33 cellular contexts compared by ENCODE assay signal in the genomic region with DNA sequence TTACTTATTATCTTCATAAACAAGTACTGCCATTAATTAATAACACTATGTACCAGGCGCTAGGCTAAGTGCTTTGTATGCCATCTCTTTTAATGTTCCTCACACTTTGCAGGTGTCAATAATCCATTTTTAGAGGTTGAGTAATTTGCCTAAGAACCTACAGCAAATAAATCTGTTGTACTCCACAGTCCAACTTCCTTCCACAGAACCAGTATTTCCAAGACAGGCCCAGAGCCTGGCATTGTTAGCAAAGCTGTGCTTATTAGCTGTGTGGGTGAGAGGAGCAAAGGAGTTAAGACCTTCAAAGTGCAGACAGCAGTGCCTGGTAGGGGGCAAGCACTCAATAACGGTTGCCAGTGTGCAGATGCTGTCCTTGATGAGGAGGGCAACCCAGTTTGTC.
"Had no signal": no experiment of that assay in that cellular context is flagged by ENCODE, and none has a peak within 500 bp of the region (broad histone marks: within the 10 kb centered on the region; RNA-seq: fewer than 3 reads in every experiment).

No MANE protein-coding gene starts in this region.

- H3K4me1 Mint-ChIP-seq: activated CD4-positive, alpha-beta T cell treated with anti-CD3 and anti-CD28 coated beads, Interleukin-2, amount 10 ng/mL, durations not matched to agents 24 days and 14 days; activated CD8-positive, alpha-beta memory T cell treated with anti-CD3 and anti-CD28 coated beads, Interleukin-2, amount 10 ng/mL, durations not matched to agents 7 days and 5 days; activated naive CD4-positive, alpha-beta T cell treated with anti-CD3 and anti-CD28 coated beads, Interleukin-2, amount 50 U/mL, for 24 hours; activated naive CD8-positive, alpha-beta T cell treated with anti-CD3 and anti-CD28 coated beads for 36 hours; activated naive CD8-positive, alpha-beta T cell treated with anti-CD3 and anti-CD28 coated beads, Interleukin-2, amount 50 U/mL, for 24 hours had no signal

- H3K27ac ChIP-seq: adrenal gland, body of pancreas, epithelial cell of prostate, esophagus squamous epithelium, gastroesophageal sphincter had no signal

- H3K36me3 ChIP-seq: adrenal gland, esophagus squamous epithelium, gastroesophageal sphincter had no signal

- H3K4me3 Mint-ChIP-seq: activated CD4-positive, alpha-beta memory T cell treated with anti-CD3 and anti-CD28 coated beads for 36 hours; activated CD4-positive, alpha-beta T cell treated with anti-CD3 and anti-CD28 coated beads for 36 hours; activated CD4-positive, alpha-beta T cell treated with anti-CD3 and anti-CD28 coated beads, Interleukin-2, amount 10 ng/mL, durations not matched to agents 24 days and 14 days; activated CD8-positive, alpha-beta memory T cell treated with anti-CD3 and anti-CD28 coated beads, Interleukin-2, amount 10 ng/mL, durations not matched to agents 7 days and 5 days; activated CD8-positive, alpha-beta T cell treated with anti-CD3 and anti-CD28 coated beads, Interleukin-2, amount 10 ng/mL, durations not matched to agents 7 days and 5 days; activated naive CD4-positive, alpha-beta T cell treated with anti-CD3 and anti-CD28 coated beads for 36 hours; activated naive CD4-positive, alpha-beta T cell treated with anti-CD3 and anti-CD28 coated beads, Interleukin-2, amount 50 U/mL, for 24 hours; activated naive CD8-positive, alpha-beta T cell treated with anti-CD3 and anti-CD28 coated beads for 36 hours; activated naive CD8-positive, alpha-beta T cell treated with anti-CD3 and anti-CD28 coated beads, Interleukin-2, amount 50 U/mL, for 24 hours; activated T-helper 1 cell treated with anti-CD3 and anti-CD28 coated beads, Interleukin-12 subunit alpha, Interleukin-12 subunit beta, Interleukin-2, Interleukin-4 antibody, amounts not matched to agents 30 ng/mL and 10 ng/mL and 1 ng/mL, durations not matched to agents 14 hours and 24 hours and 36 hours; effector memory CD8-positive, alpha-beta T cell had no signal

- H3K27me3 ChIP-seq: adrenal gland, body of pancreas, esophagus squamous epithelium, gastroesophageal sphincter had no signal

- H3K9me3 ChIP-seq: adrenal gland, body of pancreas, esophagus squamous epithelium, gastroesophageal sphincter had no signal

- H3K27ac Mint-ChIP-seq: activated CD4-positive, alpha-beta memory T cell treated with anti-CD3 and anti-CD28 coated beads for 36 hours; activated CD4-positive, alpha-beta T cell treated with anti-CD3 and anti-CD28 coated beads for 36 hours; activated CD4-positive, alpha-beta T cell treated with anti-CD3 and anti-CD28 coated beads, Interleukin-2, amount 10 ng/mL, durations not matched to agents 24 days and 14 days; activated CD8-positive, alpha-beta memory T cell treated with anti-CD3 and anti-CD28 coated beads, Interleukin-2, amount 10 ng/mL, durations not matched to agents 7 days and 5 days; activated CD8-positive, alpha-beta T cell treated with anti-CD3 and anti-CD28 coated beads, Interleukin-2, amount 10 ng/mL, durations not matched to agents 7 days and 5 days; activated naive CD4-positive, alpha-beta T cell treated with anti-CD3 and anti-CD28 coated beads for 36 hours; activated naive CD4-positive, alpha-beta T cell treated with anti-CD3 and anti-CD28 coated beads, Interleukin-2, amount 50 U/mL, for 24 hours; activated naive CD8-positive, alpha-beta T cell treated with anti-CD3 and anti-CD28 coated beads for 36 hours; activated naive CD8-positive, alpha-beta T cell treated with anti-CD3 and anti-CD28 coated beads, Interleukin-2, amount 50 U/mL, for 24 hours; activated T-helper 1 cell treated with anti-CD3 and anti-CD28 coated beads, Interleukin-12 subunit alpha, Interleukin-12 subunit beta, Interleukin-2, Interleukin-4 antibody, amounts not matched to agents 30 ng/mL and 10 ng/mL and 1 ng/mL, durations not matched to agents 14 hours and 24 hours and 36 hours; activated T-helper 2 cell treated with anti-CD3 and anti-CD28 coated beads, Interferon-gamma antibody, Interleukin-2, Interleukin-4, amounts not matched to agents 10 μg/mL and 5 μg/mL and 100 μg/mL, durations not matched to agents 14 hours and 24 hours and 36 hours had no signal

- FAIRE-seq: colon, endothelial cell of umbilical vein had no signal

- H3K27me3 Mint-ChIP-seq: activated CD4-positive, alpha-beta T cell treated with anti-CD3 and anti-CD28 coated beads for 36 hours; activated naive CD4-positive, alpha-beta T cell treated with anti-CD3 and anti-CD28 coated beads, Interleukin-2, amount 50 U/mL, for 24 hours; activated naive CD8-positive, alpha-beta T cell treated with anti-CD3 and anti-CD28 coated beads for 36 hours; activated naive CD8-positive, alpha-beta T cell treated with anti-CD3 and anti-CD28 coated beads, Interleukin-2, amount 50 U/mL, for 24 hours had no signal

- H3K36me3 Mint-ChIP-seq: activated CD4-positive, alpha-beta memory T cell treated with anti-CD3 and anti-CD28 coated beads for 36 hours; activated CD8-positive, alpha-beta memory T cell treated with anti-CD3 and anti-CD28 coated beads, Interleukin-2, amount 10 ng/mL, durations not matched to agents 7 days and 5 days; activated naive CD4-positive, alpha-beta T cell treated with anti-CD3 and anti-CD28 coated beads, Interleukin-2, amount 50 U/mL, for 24 hours; activated naive CD8-positive, alpha-beta T cell treated with anti-CD3 and anti-CD28 coated beads for 36 hours had no signal

- H3K4me3 ChIP-seq: adrenal gland, body of pancreas, esophagus squamous epithelium, gastroesophageal sphincter had no signal

- H3K4me1 ChIP-seq: adrenal gland, body of pancreas, gastroesophageal sphincter had no signal

- DNase-seq: activated CD4-positive, alpha-beta memory T cell treated with anti-CD3 and anti-CD28 coated beads for 36 hours; activated CD4-positive, alpha-beta T cell treated with anti-CD3 and anti-CD28 coated beads for 36 hours; activated CD4-positive, alpha-beta T cell treated with anti-CD3 and anti-CD28 coated beads, Interleukin-2, amount 10 ng/mL, durations not matched to agents 24 days and 14 days; activated CD4-positive, CD25-positive, alpha-beta regulatory T cell; activated CD4-positive, CD25-positive, alpha-beta regulatory T cell treated with anti-CD3 and anti-CD28 coated beads, Interleukin-2, amount 50 U/mL, for 72 hours; activated CD8-positive, alpha-beta memory T cell treated with anti-CD3 and anti-CD28 coated beads, Interleukin-2, amount 10 ng/mL, durations not matched to agents 7 days and 5 days; activated CD8-positive, alpha-beta memory T cell treated with anti-CD3 and anti-CD28 coated beads, Interleukin-2, amount 50 U/mL, for 4 hours; activated CD8-positive, alpha-beta T cell treated with anti-CD3 and anti-CD28 coated beads, Interleukin-2, amount 10 ng/mL, durations not matched to agents 7 days and 5 days; activated effector memory CD4-positive, alpha-beta T cell treated with anti-CD3 and anti-CD28 coated beads, Interleukin-2, amount 50 U/mL, for 16 hours; activated naive CD4-positive, alpha-beta T cell treated with anti-CD3 and anti-CD28 coated beads for 36 hours; activated naive CD8-positive, alpha-beta T cell treated with anti-CD3 and anti-CD28 coated beads for 36 hours; activated naive CD8-positive, alpha-beta T cell treated with anti-CD3 and anti-CD28 coated beads, Interleukin-2, amount 50 U/mL, for 24 hours; activated T-cell treated with anti-CD3 and anti-CD28 coated beads, Interleukin-2, amount 50 U/mL, for 1 hour; activated T-cell treated with anti-CD3 and anti-CD28 coated beads, Interleukin-2, amount 50 U/mL, for 48 hours; adrenal gland; amygdala; aorta; body of pancreas; caudate nucleus; cortex of kidney; dermis blood vessel endothelial cell; effector CD4-positive, alpha-beta T cell; effector memory CD8-positive, alpha-beta T cell; esophagus squamous epithelium; foreskin melanocyte; T-helper 2 cell had no signal

- H3K9me3 Mint-ChIP-seq: activated CD4-positive, alpha-beta memory T cell treated with anti-CD3 and anti-CD28 coated beads for 36 hours; activated CD4-positive, alpha-beta T cell treated with anti-CD3 and anti-CD28 coated beads, Interleukin-2, amount 10 ng/mL, durations not matched to agents 24 days and 14 days; activated naive CD4-positive, alpha-beta T cell treated with anti-CD3 and anti-CD28 coated beads for 36 hours; activated naive CD4-positive, alpha-beta T cell treated with anti-CD3 and anti-CD28 coated beads, Interleukin-2, amount 50 U/mL, for 24 hours; activated naive CD8-positive, alpha-beta T cell treated with anti-CD3 and anti-CD28 coated beads for 36 hours; activated naive CD8-positive, alpha-beta T cell treated with anti-CD3 and anti-CD28 coated beads, Interleukin-2, amount 50 U/mL, for 24 hours; activated T-helper 1 cell treated with anti-CD3 and anti-CD28 coated beads, Interleukin-12 subunit alpha, Interleukin-12 subunit beta, Interleukin-2, Interleukin-4 antibody, amounts not matched to agents 30 ng/mL and 10 ng/mL and 1 ng/mL, durations not matched to agents 14 hours and 24 hours and 36 hours; activated T-helper 2 cell treated with anti-CD3 and anti-CD28 coated beads, Interferon-gamma antibody, Interleukin-2, Interleukin-4, amounts not matched to agents 10 μg/mL and 5 μg/mL and 100 μg/mL, durations not matched to agents 14 hours and 24 hours and 36 hours; effector memory CD8-positive, alpha-beta T cell had no signal

- ATAC-seq: activated CD4-positive, alpha-beta T cell treated with anti-CD3 and anti-CD28 coated beads for 36 hours; activated CD8-positive, alpha-beta memory T cell treated with anti-CD3 and anti-CD28 coated beads, Interleukin-2, amount 10 ng/mL, durations not matched to agents 7 days and 5 days; activated CD8-positive, alpha-beta T cell treated with anti-CD3 and anti-CD28 coated beads, Interleukin-2, amount 10 ng/mL, durations not matched to agents 7 days and 5 days; activated naive CD8-positive, alpha-beta T cell treated with anti-CD3 and anti-CD28 coated beads, Interleukin-2, amount 50 U/mL, for 24 hours; body of pancreas; effector memory CD8-positive, alpha-beta T cell; gastroesophageal sphincter had no signal
